2 cellular contexts compared by ENCODE assay signal in genomic region chr19:5218963-5219530, GRCh38.
TF ChIP-seq lines count a peak whose summit lies in the region.

No MANE protein-coding gene starts in this region.

TF ChIP-seq in A549, 52 proteins besides CTCF, POLR2A, EP300 and RAD21 (continued from another document):
- no peak for TF ChIP-seq E2F6 (IDR thresholded peaks at IDR 0.05; ENCODE audit: borderline replicate concordance, low read depth)
- no peak for TF ChIP-seq ELK1 (IDR thresholded peaks at IDR 0.05; ENCODE audit: low read depth, low read length)
- no peak for TF ChIP-seq HOXA7 (CRISPR knock-in tag; IDR thresholded peaks at IDR 0.05)
- peak; percentile 53; the same call in 1 of the 2 replicates for TF ChIP-seq KDM1A (IDR thresholded peaks at IDR 0.05; ENCODE audit: low read depth)
- no peak for TF ChIP-seq FOSL2 (IDR thresholded peaks at IDR 0.05)
- TF ChIP-seq FOSL2 (CRISPR knock-in tag; IDR thresholded peaks at IDR 0.05), result no peak
- TF ChIP-seq, protein P1, sequence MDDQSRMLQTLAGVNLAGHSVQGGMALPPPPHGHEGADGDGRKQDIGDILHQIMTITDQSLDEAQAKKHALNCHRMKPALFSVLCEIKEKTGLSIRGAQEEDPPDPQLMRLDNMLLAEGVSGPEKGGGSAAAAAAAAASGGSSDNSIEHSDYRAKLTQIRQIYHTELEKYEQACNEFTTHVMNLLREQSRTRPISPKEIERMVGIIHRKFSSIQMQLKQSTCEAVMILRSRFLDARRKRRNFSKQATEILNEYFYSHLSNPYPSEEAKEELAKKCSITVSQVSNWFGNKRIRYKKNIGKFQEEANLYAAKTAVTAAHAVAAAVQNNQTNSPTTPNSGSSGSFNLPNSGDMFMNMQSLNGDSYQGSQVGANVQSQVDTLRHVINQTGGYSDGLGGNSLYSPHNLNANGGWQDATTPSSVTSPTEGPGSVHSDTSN (IDR thresholded peaks at IDR 0.05), result no peak
- no peak for TF ChIP-seq MAZ (IDR thresholded peaks at IDR 0.05; ENCODE audit: borderline replicate concordance, low read depth, low read length)
- TF ChIP-seq MAFK (IDR thresholded peaks at IDR 0.05; ENCODE audit: partially characterized antibody), result no peak
- TF ChIP-seq CHD2 (IDR thresholded peaks at IDR 0.05; ENCODE audit: low read length, partially characterized antibody), result no peak
- TF ChIP-seq GATA3 (IDR thresholded peaks at IDR 0.05; ENCODE audit: borderline replicate concordance), result no peak
- no peak for TF ChIP-seq JUNB (IDR thresholded peaks at IDR 0.05)
- TF ChIP-seq EHF (CRISPR knock-in tag; IDR thresholded peaks at IDR 0.05), result no peak

TF ChIP-seq in H1, 55 proteins besides CTCF, POLR2A, EP300 and RAD21 (continued from another document):
- peak; percentile 84; the same call in 1 of the 2 replicates for TF ChIP-seq KDM1A (IDR thresholded peaks at IDR 0.05; ENCODE audit: borderline replicate concordance, low read length)
